Comparison of ENCODE assay signal across 1 cellular context in the genomic region with DNA sequence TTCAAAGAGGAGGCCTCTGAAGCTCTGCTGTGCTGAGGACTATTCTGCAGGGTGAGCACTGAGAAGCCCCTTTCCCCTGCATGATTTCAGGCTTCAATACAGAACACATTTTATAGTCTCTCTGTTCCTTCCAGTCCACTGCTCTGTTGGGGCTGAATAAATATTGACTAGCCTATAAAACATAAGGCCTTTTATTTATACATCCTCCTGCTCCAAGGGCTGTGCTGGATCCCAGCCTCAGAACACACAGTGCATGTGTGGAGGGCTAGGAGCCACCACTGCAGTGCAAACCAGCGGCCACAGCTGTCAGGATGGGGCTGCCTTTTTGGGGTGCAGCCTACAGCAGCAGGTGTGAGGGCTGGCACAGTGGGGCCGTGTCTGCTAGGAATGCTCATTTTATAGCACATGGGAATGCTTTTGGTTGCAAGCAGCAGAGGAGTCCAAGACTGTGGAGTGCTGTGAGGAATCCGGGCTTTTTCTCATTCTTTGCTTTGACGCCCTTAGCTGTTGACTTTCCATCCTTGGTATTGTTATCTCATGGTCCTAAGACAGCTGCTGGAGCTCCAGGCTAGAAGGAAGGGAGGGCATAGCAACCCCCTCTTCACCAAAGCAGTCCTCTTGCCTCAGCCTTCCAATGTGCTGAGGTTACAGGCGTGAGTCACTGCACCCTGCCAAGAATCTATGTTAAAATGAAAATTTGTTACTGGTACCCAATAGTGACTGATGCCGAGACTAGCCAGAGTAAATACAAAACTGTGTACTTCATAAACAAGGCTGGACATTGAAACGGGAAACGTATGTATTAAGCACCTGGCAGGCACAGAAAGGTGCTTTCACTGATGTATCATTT.
TF ChIP-seq lines count a peak whose summit lies in the region.

No MANE protein-coding gene starts in this region.

TF ChIP-seq in HepG2, 621 proteins besides CTCF, POLR2A, EP300 and RAD21 (continued from another document):
- TF ChIP-seq, protein P1, sequence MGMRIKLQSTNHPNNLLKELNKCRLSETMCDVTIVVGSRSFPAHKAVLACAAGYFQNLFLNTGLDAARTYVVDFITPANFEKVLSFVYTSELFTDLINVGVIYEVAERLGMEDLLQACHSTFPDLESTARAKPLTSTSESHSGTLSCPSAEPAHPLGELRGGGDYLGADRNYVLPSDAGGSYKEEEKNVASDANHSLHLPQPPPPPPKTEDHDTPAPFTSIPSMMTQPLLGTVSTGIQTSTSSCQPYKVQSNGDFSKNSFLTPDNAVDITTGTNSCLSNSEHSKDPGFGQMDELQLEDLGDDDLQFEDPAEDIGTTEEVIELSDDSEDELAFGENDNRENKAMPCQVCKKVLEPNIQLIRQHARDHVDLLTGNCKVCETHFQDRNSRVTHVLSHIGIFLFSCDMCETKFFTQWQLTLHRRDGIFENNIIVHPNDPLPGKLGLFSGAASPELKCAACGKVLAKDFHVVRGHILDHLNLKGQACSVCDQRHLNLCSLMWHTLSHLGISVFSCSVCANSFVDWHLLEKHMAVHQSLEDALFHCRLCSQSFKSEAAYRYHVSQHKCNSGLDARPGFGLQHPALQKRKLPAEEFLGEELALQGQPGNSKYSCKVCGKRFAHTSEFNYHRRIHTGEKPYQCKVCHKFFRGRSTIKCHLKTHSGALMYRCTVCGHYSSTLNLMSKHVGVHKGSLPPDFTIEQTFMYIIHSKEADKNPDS (CRISPR knock-in tag; IDR thresholded peaks at IDR 0.05): no peak
- TF ChIP-seq ZBTB7B (CRISPR knock-in tag; IDR thresholded peaks at IDR 0.05): no peak
- TF ChIP-seq TEF (CRISPR knock-in tag; IDR thresholded peaks at IDR 0.05): no peak
- TF ChIP-seq SALL2 (CRISPR knock-in tag; IDR thresholded peaks at IDR 0.05): no peak
- TF ChIP-seq SP1 (IDR thresholded peaks at IDR 0.05): no peak
- TF ChIP-seq SP1 (CRISPR knock-in tag; IDR thresholded peaks at IDR 0.05): no peak
- no peak for TF ChIP-seq ZNF496 (CRISPR knock-in tag; IDR thresholded peaks at IDR 0.05; ENCODE audit: insufficient replicate concordance)
- TF ChIP-seq FOXM1 (CRISPR knock-in tag; IDR thresholded peaks at IDR 0.05): no peak
